ENCODE assay signal across 16 cellular contexts in the genomic region with DNA sequence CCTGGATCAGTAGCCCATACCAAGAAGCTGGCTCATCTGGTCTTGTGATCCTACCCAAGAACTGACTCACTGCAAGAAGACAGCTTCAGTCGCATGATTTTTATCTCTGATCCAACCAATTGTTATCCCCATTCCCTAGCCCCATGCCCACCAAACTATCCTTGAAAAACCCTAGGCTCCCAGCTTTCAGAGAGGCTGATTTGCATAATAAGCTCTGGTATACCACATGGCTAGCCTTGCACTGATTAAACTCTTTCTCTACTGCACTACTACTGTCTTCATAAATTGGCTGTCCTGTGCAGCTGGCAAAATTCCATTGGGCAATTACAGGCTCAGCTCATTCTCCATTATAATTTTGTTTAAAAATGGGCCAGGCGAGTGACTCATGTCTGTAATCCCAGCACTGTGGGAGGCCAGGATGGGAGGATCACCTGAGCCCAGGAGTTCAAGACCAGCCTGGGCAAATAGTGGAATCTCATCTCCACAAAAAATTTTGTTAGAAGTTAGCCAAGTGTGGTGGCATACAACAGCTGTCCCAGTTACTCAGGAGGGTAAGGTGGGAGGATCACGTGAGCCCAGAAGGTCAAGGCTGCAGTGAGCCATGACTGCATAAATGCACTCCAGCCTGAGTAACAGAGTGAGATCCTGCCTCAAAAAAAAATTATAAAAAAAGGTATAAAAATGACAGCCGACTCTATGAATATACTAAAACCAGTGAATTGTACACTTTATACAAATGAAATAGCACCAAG.
DNase-seq lines count a peak whose midpoint lies in the region; ATAC-seq and TF ChIP-seq lines count a peak whose summit lies in the region.
"Had no signal": no experiment of that assay in that cellular context is flagged by ENCODE, and none has a peak within 500 bp of the region (broad histone marks: within the 10 kb centered on the region; RNA-seq: fewer than 3 reads in every experiment).

No MANE protein-coding gene starts in this region.

- H3K4me1 Mint-ChIP-seq in T-cell, result peaks cover 7 to 12% (median 11%) of the 10 kb centered on the region in 3 donors

- no peaks in the 10 kb centered on the region for H3K36me3 ChIP-seq in SK-N-SH (replicated peaks in 1 of 2; ENCODE audit: control insufficient read depth in 1 of 2, insufficient read depth in 2 of 2, low read length in 1 of 2)
- no peaks in the 10 kb centered on the region for H3K36me3 ChIP-seq in PC-9 (ENCODE audit: low read depth)
- no peaks in the 10 kb centered on the region for H3K36me3 ChIP-seq in prostate gland
- no peaks in the 10 kb centered on the region for H3K36me3 ChIP-seq in testis (ENCODE audit: low read depth, missing control alignments)

- no peak overlapping the region for H3K4me3 Mint-ChIP-seq in T-cell
- H3K4me3 Mint-ChIP-seq: activated CD8-positive, alpha-beta memory T cell treated with anti-CD3 and anti-CD28 coated beads, Interleukin-2, amount 10 ng/mL, durations not matched to agents 7 days and 5 days had no signal

- WGBS in SK-N-SH (ENCODE audit: low lambda C conversion rate), result 55% methylated on average over 4 of the region's 4 CpGs
- 85% methylated on average over 4 of the region's 4 CpGs for WGBS in prostate gland
- WGBS in testis, 2 donors, result 86 to 89% methylated on average over 4 of the region's 4 CpGs

- H4K20me1 ChIP-seq in SK-N-SH (ENCODE audit: insufficient read depth) (no peaks in the 10 kb centered on the region), PC-9 (ENCODE audit: insufficient read depth) (no peaks in the 10 kb centered on the region)

- H3K4me2 ChIP-seq in SK-N-SH (no peak overlapping the region), PC-9 (no peak overlapping the region)

- ATAC-seq in SK-N-SH treated with all-trans-retinoic acid at 6 μM for 48 hours (no peak), T-cell (replicated peaks in 1 of 4) (no peak)
- ATAC-seq: activated CD8-positive, alpha-beta memory T cell treated with anti-CD3 and anti-CD28 coated beads, Interleukin-2, amount 10 ng/mL, durations not matched to agents 7 days and 5 days had no signal

- DNase-seq in SK-N-SH, result no peak
- DNase-seq in PC-9, result peak in 1 of 2 experiments; percentile 59
- DNase-seq in fibroblast of mammary gland (ENCODE audit: low read depth), result peak; percentile 61
- DNase-seq in T-cell, result no peak
- DNase-seq in prostate gland (ENCODE audit: low spot score), result no peak
- DNase-seq in NCI-H2107 (lab: John Stamatoyannopoulos, UW), result no peak
- DNase-seq in testis, result no peak
- DNase-seq: activated CD8-positive, alpha-beta memory T cell treated with anti-CD3 and anti-CD28 coated beads, Interleukin-2, amount 10 ng/mL, durations not matched to agents 7 days and 5 days; activated naive CD4-positive, alpha-beta T cell treated with Interleukin-2 at 50 U/mL for 16 hours; DND-41; effector memory CD4-positive, alpha-beta T cell; KBM-7; NCI-H1436 treated with DMSO at 0.1 percent for 48 hours; stimulated activated CD4-positive, alpha-beta T cell treated with anti-CD3 and anti-CD28 coated beads, Interleukin-12 subunit alpha, Interleukin-12 subunit beta, amount 100 ng/mL, for 4 hours had no signal

- intact Hi-C loops in PC-9 (cut with micrococcal nuclease; ENCODE audit: unreplicated experiment) (no loop called here), prostate gland (cut with DNase I) (no loop called here), testis (cut with DNase I; ENCODE audit: low total_unique reads) (no loop called here)

- H3K4me3 ChIP-seq in SK-N-SH (ENCODE audit: low read depth in 2 of 2, low read length in 1 of 2) (no peak overlapping the region), PC-9 (no peak overlapping the region), fibroblast of mammary gland (ENCODE audit: control insufficient read depth, low read depth, low read length) (no peak overlapping the region), prostate gland (no peak overlapping the region), testis (no peak overlapping the region)
- H3K4me3 ChIP-seq: SK-N-MC had no signal

- TF ChIP-seq CTCF in SK-N-SH (IDR thresholded peaks at IDR 0.05) (no peak), PC-9 (conservative IDR thresholded peaks at IDR 0.05) (no peak), fibroblast of mammary gland (conservative IDR thresholded peaks at IDR 0.05; ENCODE audit: control insufficient read depth, insufficient read depth, low read depth, low read length) (no peak), prostate gland (IDR thresholded peaks at IDR 0.05) (no peak), testis (IDR thresholded peaks at IDR 0.05) (no peak)

- TF ChIP-seq RAD21 in SK-N-SH (IDR thresholded peaks at IDR 0.05; ENCODE audit: low read length), result no peak

- POLR2A ChIA-PET in SK-N-SH (lab: Yijun Ruan, JAX), result no interaction called here
- POLR2A ChIA-PET in PC-9 (lab: Charles Lee; ENCODE audit: unreplicated experiment), result interaction anchor here (0.6 kb wide), 1 partner anchor 24 kb away, joined by 4 read pairs; no protein-coding TSS in a partner anchor
- POLR2A ChIA-PET in T-cell (lab: Charles Lee), result no interaction called here

- H3K27ac Mint-ChIP-seq in T-cell, result no peak overlapping the region
- H3K27ac Mint-ChIP-seq: activated CD8-positive, alpha-beta memory T cell treated with anti-CD3 and anti-CD28 coated beads, Interleukin-2, amount 10 ng/mL, durations not matched to agents 7 days and 5 days had no signal

- no peak overlapping the region for H2AFZ ChIP-seq in SK-N-SH (ENCODE audit: low read depth)
- H2AFZ ChIP-seq in PC-9, result no peak overlapping the region

- no peak overlapping the region for H3K27ac ChIP-seq in SK-N-SH (ENCODE audit: low read depth in 2 of 2, low read length in 1 of 2)
- H3K27ac ChIP-seq in PC-9, result peak overlapping the region; percentile 52
- H3K27ac ChIP-seq in prostate gland, result no peak overlapping the region
- H3K27ac ChIP-seq in testis, result no peak overlapping the region
- H3K27ac ChIP-seq: SK-N-MC had no signal

- CTCF ChIA-PET in SK-N-SH (lab: Yijun Ruan, JAX) (interaction anchor here (0.7 to 3.5 kb wide), 2 partner anchors 58 to 153 kb away, joined by 3 to 13 read pairs; no protein-coding TSS in a partner anchor), PC-9 (lab: Charles Lee) (interaction anchor here (0.6 kb wide), 3 partner anchors 15 to 342 kb away, joined by 3 to 4 read pairs (median 4); no protein-coding TSS in a partner anchor), T-cell (lab: Charles Lee) (no interaction called here)

- H3K79me2 ChIP-seq in SK-N-SH (ENCODE audit: insufficient read depth), result no peaks in the 10 kb centered on the region
- H3K79me2 ChIP-seq in PC-9 (ENCODE audit: low read depth), result no peaks in the 10 kb centered on the region

- H3K4me1 ChIP-seq in SK-N-SH (ENCODE audit: control insufficient read depth in 1 of 2, insufficient read depth in 2 of 2, low read depth in 1 of 2, low read length in 1 of 2) (peaks cover 0 to 2% of the 10 kb centered on the region in 2 experiments; a peak in 1 of 4 replicates), PC-9 (replicated peaks; ENCODE audit: insufficient read depth) (peaks cover 67% of the 10 kb centered on the region), prostate gland (replicated peaks) (peaks cover 5% of the 10 kb centered on the region), testis (peaks cover 4% of the 10 kb centered on the region)

- BruUV-seq in PC-9 (replicated peaks; lab: Mats Ljungman, UMichigan), result no TSS peak

- H3K27me3 ChIP-seq in SK-N-SH (ENCODE audit: insufficient read depth) (no peaks in the 10 kb centered on the region), PC-9 (ENCODE audit: insufficient read depth, low read depth) (no peaks in the 10 kb centered on the region), prostate gland (replicated peaks; ENCODE audit: insufficient read depth) (no peaks in the 10 kb centered on the region), testis (no peaks in the 10 kb centered on the region)

- no peaks in the 10 kb centered on the region for H3K36me3 Mint-ChIP-seq in T-cell
- H3K36me3 Mint-ChIP-seq: activated CD8-positive, alpha-beta memory T cell treated with anti-CD3 and anti-CD28 coated beads, Interleukin-2, amount 10 ng/mL, durations not matched to agents 7 days and 5 days had no signal

- no peak for TF ChIP-seq EP300 in SK-N-SH (IDR thresholded peaks at IDR 0.05; ENCODE audit: borderline replicate concordance in 1 of 2, low read depth in 1 of 2, low read length in 1 of 2)

- no peaks in the 10 kb centered on the region for H3K9me2 ChIP-seq in SK-N-SH
- H3K9me2 ChIP-seq in PC-9 (ENCODE audit: insufficient read depth), result no peaks in the 10 kb centered on the region

- H3K27me3 Mint-ChIP-seq in T-cell, result peaks cover 12 to 21% of the 10 kb centered on the region in 2 donors

- H3F3A ChIP-seq in SK-N-SH (replicated peaks; ENCODE audit: insufficient read depth), result no peaks in the 10 kb centered on the region
- H3F3A ChIP-seq in PC-9 (ENCODE audit: insufficient read depth, low read depth), result peaks cover 67% of the 10 kb centered on the region

- no peaks in the 10 kb centered on the region for H3K9me3 ChIP-seq in SK-N-SH
- H3K9me3 ChIP-seq in PC-9 (ENCODE audit: insufficient read depth, low read depth), result peaks cover 10% of the 10 kb centered on the region
- no peaks in the 10 kb centered on the region for H3K9me3 ChIP-seq in prostate gland
- H3K9me3 ChIP-seq in testis, result no peaks in the 10 kb centered on the region

- no peak overlapping the region for H3K9ac ChIP-seq in SK-N-SH

- H3K9me3 Mint-ChIP-seq in T-cell, result no peaks in the 10 kb centered on the region

- no peak for TF ChIP-seq POLR2A in prostate gland (IDR thresholded peaks at IDR 0.05)
- no peak for TF ChIP-seq POLR2A in testis (IDR thresholded peaks at IDR 0.05)

TF ChIP-seq in SK-N-SH, 30 proteins besides CTCF, POLR2A, EP300 and RAD21 (continues in another document):
- TF ChIP-seq ELF1 (IDR thresholded peaks at IDR 0.05), result no peak

TF ChIP-seq in SK-N-SH treated with all-trans-retinoic acid at 6 μM for 48 hours, 23 proteins besides CTCF, POLR2A, EP300 and RAD21:
- no peak for TF ChIP-seq ESRRG (CRISPR knock-in tag; IDR thresholded peaks at IDR 0.05)
- no peak for TF ChIP-seq BACH2 (CRISPR knock-in tag; IDR thresholded peaks at IDR 0.05; ENCODE audit: borderline replicate concordance)

Comparison
In these comparisons a context has a peak if more than half of its experiments do, and no peak if none do; other contexts are left out.
1. CTCF ChIA-PET loops: an anchor here in SK-N-SH (0.7 to 3.5 kb wide) and PC-9 (0.6 kb wide); none called in T-cell.